In the genomic region with DNA sequence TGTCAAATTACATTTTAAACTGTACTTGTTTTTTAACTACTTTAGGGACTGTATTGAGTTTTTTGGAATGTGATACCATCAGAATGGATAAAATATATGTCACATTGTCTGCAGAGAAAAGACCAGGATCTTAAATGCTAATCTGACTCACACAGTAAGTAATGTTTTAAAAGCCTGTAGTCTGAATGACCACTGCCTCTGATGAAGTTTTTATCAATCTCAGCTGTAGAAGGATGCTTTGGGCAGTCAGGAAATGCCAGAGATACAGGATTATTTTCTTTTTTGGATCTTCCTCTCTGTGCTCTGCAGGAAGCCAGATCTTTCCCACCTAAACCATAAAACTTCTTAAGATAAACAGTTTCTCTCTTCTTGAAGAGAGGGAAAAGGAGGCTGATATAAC, we compare ENCODE assay signal across 14 cellular contexts.
"Had no signal": no experiment of that assay in that cellular context is flagged by ENCODE, and none has a peak within 500 bp of the region (broad histone marks: within the 10 kb centered on the region; RNA-seq: fewer than 3 reads in every experiment).

No MANE protein-coding gene starts in this region.

- H3K27ac ChIP-seq: epithelial cell of prostate, parathyroid adenoma, skin epidermis, stomach, thoracic aorta had no signal

- H3K4me3 ChIP-seq: skin epidermis, stomach, thoracic aorta had no signal

- DNase-seq: activated CD4-positive, alpha-beta T cell treated with anti-CD3 and anti-CD28 coated beads, Interleukin-2, amount 50 U/mL, for 48 hours; activated CD4-positive, CD25-positive, alpha-beta regulatory T cell treated with anti-CD3 and anti-CD28 coated beads, Interleukin-2, amount 50 U/mL, for 72 hours; activated effector memory CD4-positive, alpha-beta T cell treated with anti-CD3 and anti-CD28 coated beads, Interleukin-2, amount 50 U/mL, for 16 hours; activated naive CD8-positive, alpha-beta T cell treated with anti-CD3 and anti-CD28 coated beads for 36 hours; activated T-cell treated with anti-CD3 and anti-CD28 coated beads, Interleukin-2, amount 50 U/mL, for 4 hours; anterior cingulate cortex; effector memory CD4-positive, alpha-beta T cell; glutamatergic neuron; immature natural killer cell; stomach had no signal

- ATAC-seq: activated T-cell treated with anti-CD3 and anti-CD28 coated beads, Interleukin-2, amount 50 U/mL, for 4 hours had no signal

- H3K36me3 ChIP-seq: stomach, thoracic aorta had no signal

- H2AFZ ChIP-seq: parathyroid adenoma had no signal

- H3K9me3 ChIP-seq: stomach, thoracic aorta had no signal

- H3K4me1 ChIP-seq: stomach had no signal

- H3K79me2 ChIP-seq: parathyroid adenoma had no signal

- H3K9ac ChIP-seq: parathyroid adenoma had no signal

- H3K27me3 ChIP-seq: stomach had no signal
